In genomic region chr1:16151200-16151708, GRCh38 we compare ENCODE assay signal across 9 cellular contexts. TPM values are rescaled to one million over a fixed set of nuclear protein-coding genes. Genes with fewer than 3 reads are reported as not detected.
DNase-seq lines count a peak whose midpoint lies in the region; ATAC-seq and TF ChIP-seq lines count a peak whose summit lies in the region.
"Had no signal": no experiment of that assay in that cellular context is flagged by ENCODE, and none has a peak within 500 bp of the region (broad histone marks: within the 10 kb centered on the region; RNA-seq: fewer than 3 reads in every experiment).

No MANE protein-coding gene starts in this region.

- H3K27me3 Mint-ChIP-seq in T-helper 17 cell: no peaks in the 10 kb centered on the region

- no peak overlapping the region for H3K27ac Mint-ChIP-seq in T-helper 17 cell

- DNase-seq in AG10803 (ENCODE audit: low read depth) (peak; percentile 51), Kasumi-1 (lab: John Stamatoyannopoulos, UW) (peak; percentile 32 to 41), adipocyte (ENCODE audit: low read depth) (peak; percentile 77), right lobe of liver (no peak), T-helper 17 cell (no peak), SIG-M5 (lab: John Stamatoyannopoulos, UW) (no peak), sciatic nerve (ENCODE audit: low spot score) (no peak)
- DNase-seq: effector memory CD4-positive, alpha-beta T cell had no signal

- no peaks in the 10 kb centered on the region for H3K27me3 ChIP-seq in adipocyte (replicated peaks; ENCODE audit: control insufficient read depth, insufficient read depth, low read length)
- no peaks in the 10 kb centered on the region for H3K27me3 ChIP-seq in right lobe of liver

- H3K4me3 ChIP-seq in AG10803 (ENCODE audit: low read length) (no peak overlapping the region), adipocyte (ENCODE audit: low read length) (no peak overlapping the region), right lobe of liver (no peak overlapping the region)

- H3K4me1 ChIP-seq in adipocyte (ENCODE audit: control insufficient read depth, insufficient read depth, low read length) (peaks cover 42% of the 10 kb centered on the region), right lobe of liver (peaks cover 0 to 22% (median 8%) of the 10 kb centered on the region in 4 donors)

- peak overlapping the region; percentile 8 to 47 (median 10) for H3K27ac ChIP-seq in right lobe of liver

- peak overlapping the region; percentile 19 for H3K9ac ChIP-seq in adipocyte (ENCODE audit: low read length)

- no peak overlapping the region for H3K4me3 Mint-ChIP-seq in T-helper 17 cell

- WGBS in right lobe of liver (ENCODE audit: insufficient coverage, low coverage, low lambda C conversion rate, missing lambda C conversion rate): 17% methylated on average over 2 of the region's 7 CpGs

- peaks cover 7% of the 10 kb centered on the region for H3K4me1 Mint-ChIP-seq in T-helper 17 cell

- no peak for TF ChIP-seq POLR2A in right lobe of liver (IDR thresholded peaks at IDR 0.05)

- H3K36me3 Mint-ChIP-seq in T-helper 17 cell (ENCODE audit: low read depth): peaks cover 2% of the 10 kb centered on the region

- no peaks in the 10 kb centered on the region for H3K36me3 ChIP-seq in adipocyte (ENCODE audit: control insufficient read depth, insufficient read depth, low read length, severe bottlenecking)
- peaks cover 0 to 17% (median 9%) of the 10 kb centered on the region in 4 donors for H3K36me3 ChIP-seq in right lobe of liver

- intact Hi-C loops in right lobe of liver (cut with DNase I): no loop called here
- intact Hi-C loops in sciatic nerve (cut with DNase I): no loop called here

- ATAC-seq in right lobe of liver (no peak), T-helper 17 cell (no peak), sciatic nerve (no peak), GM21717 (IDR thresholded peaks at IDR 0.05; ENCODE audit: unreplicated experiment) (no peak)

- TF ChIP-seq CTCF in AG10803 (conservative IDR thresholded peaks at IDR 0.05; ENCODE audit: low read length) (peak; percentile 17), right lobe of liver (IDR thresholded peaks at IDR 0.05) (no peak)

- no peaks in the 10 kb centered on the region for H3K9me3 ChIP-seq in adipocyte (ENCODE audit: control insufficient read depth, low read length)
- H3K9me3 ChIP-seq in right lobe of liver: no peaks in the 10 kb centered on the region
- no peaks in the 10 kb centered on the region for H3K9me3 ChIP-seq in T-helper 17 cell (ENCODE audit: control insufficient read depth, low read length, poor library complexity, severe bottlenecking)

RNA-seq across cellular contexts. Expression of gene EPHA2, which starts 4.6 kb away (rescaled TPM):
- total RNA-seq in right lobe of liver: 10 to 100 TPM in 4 of 6 experiments, 1 to 10 TPM in 2; 6.0 to 14.7 (median 10.8) TPM
- not detected for total RNA-seq in T-helper 17 cell
- total RNA-seq in sciatic nerve: 31.3 TPM

Comparison
In these comparisons a context has a peak if more than half of its experiments do, and no peak if none do; other contexts are left out.
1. DNase-seq: peak in AG10803 (single experiment), Kasumi-1 (2 of 2) and adipocyte (single experiment); none in right lobe of liver (0 of 3), T-helper 17 cell (0 of 3), SIG-M5 (single experiment) and sciatic nerve (single experiment).
2. RNA of gene EPHA2, which starts 4.6 kb away (total RNA-seq): 31.3 TPM in sciatic nerve (single experiment) and 6.0 to 14.7 TPM in right lobe of liver; not detected in T-helper 17 cell; every median in the first group is over 4 times any median in the second.